26 cellular contexts compared by ENCODE assay signal in genomic region chr5:150300496-150301169, GRCh38. TPM values are rescaled to one million over a fixed set of nuclear protein-coding genes. Genes with fewer than 3 reads are reported as not detected.
A peak's percentile ranks its signal among the peaks of the same experiment; 100 is the strongest.
DNase-seq lines count a peak whose midpoint lies in the region; ATAC-seq and TF ChIP-seq lines count a peak whose summit lies in the region.
"Had no signal": no experiment of that assay in that cellular context is flagged by ENCODE, and none has a peak within 500 bp of the region (broad histone marks: within the 10 kb centered on the region; RNA-seq: fewer than 3 reads in every experiment).

No MANE protein-coding gene starts in this region.

- no peak overlapping the region for H3K4me3 Mint-ChIP-seq in stimulated activated memory B cell treated with anti-CD40 and anti-IgM and Interleukin-4, amounts not matched to agents 10 μg/mL and 1 μg/mL and 100 μg/mL, for 72 hours
- H3K4me3 Mint-ChIP-seq: activated naive CD8-positive, alpha-beta T cell treated with anti-CD3 and anti-CD28 coated beads, Interleukin-2, amount 50 U/mL, for 24 hours; activated T-helper 17 cell treated with anti-CD3 and anti-CD28 coated beads, Interleukin-2, amount 50 U/mL, for 72 hours; immature natural killer cell had no signal

- H3K79me2 ChIP-seq in osteoblast (ENCODE audit: insufficient read depth, low read length): no peaks in the 10 kb centered on the region

- TF ChIP-seq POLR2A in esophagus squamous epithelium (IDR thresholded peaks at IDR 0.05): no peak

- TF ChIP-seq CTCF in AG04449 (IDR thresholded peaks at IDR 0.05; ENCODE audit: insufficient read depth, low read length, missing control alignments) (no peak), esophagus squamous epithelium (IDR thresholded peaks at IDR 0.05) (no peak), osteoblast (IDR thresholded peaks at IDR 0.05; ENCODE audit: extremely low read depth, low read depth, low read length) (no peak), foreskin fibroblast (IDR thresholded peaks at IDR 0.05; ENCODE audit: low read depth, low read length) (no peak)

- CTCF ChIA-PET in AG04449 (lab: Yijun Ruan, JAX): interaction anchor here (0.6 to 2.1 kb wide), 6 partner anchors 8 to 82 kb away, joined by 3 to 5 read pairs (median 4); no protein-coding TSS in a partner anchor

- H3K9me3 Mint-ChIP-seq in stimulated activated memory B cell treated with anti-CD40 and anti-IgM and Interleukin-4, amounts not matched to agents 10 μg/mL and 1 μg/mL and 100 μg/mL, for 72 hours: no peaks in the 10 kb centered on the region
- H3K9me3 Mint-ChIP-seq: activated naive CD8-positive, alpha-beta T cell treated with anti-CD3 and anti-CD28 coated beads, Interleukin-2, amount 50 U/mL, for 24 hours; activated T-helper 17 cell treated with anti-CD3 and anti-CD28 coated beads, Interleukin-2, amount 50 U/mL, for 72 hours; CD4-positive, CD25-positive, alpha-beta regulatory T cell; naive thymus-derived CD4-positive, alpha-beta T cell had no signal

- POLR2A ChIA-PET in AG04449 (lab: Yijun Ruan, JAX): no interaction called here

- H3K27ac Mint-ChIP-seq in stimulated activated memory B cell treated with anti-CD40 and anti-IgM and Interleukin-4, amounts not matched to agents 10 μg/mL and 1 μg/mL and 100 μg/mL, for 72 hours: no peak overlapping the region
- H3K27ac Mint-ChIP-seq: activated naive CD8-positive, alpha-beta T cell treated with anti-CD3 and anti-CD28 coated beads, Interleukin-2, amount 50 U/mL, for 24 hours; activated T-helper 17 cell treated with anti-CD3 and anti-CD28 coated beads, Interleukin-2, amount 50 U/mL, for 72 hours; CD4-positive, CD25-positive, alpha-beta regulatory T cell; immature natural killer cell; naive thymus-derived CD4-positive, alpha-beta T cell; progenitor cell of endocrine pancreas had no signal

- H4K20me1 ChIP-seq in osteoblast (ENCODE audit: insufficient read depth, low read length): no peaks in the 10 kb centered on the region

- H2AFZ ChIP-seq in osteoblast (ENCODE audit: low read length): no peak overlapping the region
- H2AFZ ChIP-seq: GM23248 had no signal

- peaks cover 0 to 42% (median 0%) of the 10 kb centered on the region in 4 donors for H3K27me3 ChIP-seq in esophagus squamous epithelium
- no peaks in the 10 kb centered on the region for H3K27me3 ChIP-seq in osteoblast (ENCODE audit: insufficient read depth, low read length)

- WGBS in esophagus squamous epithelium, 2 donors: 72 to 88% methylated on average over 9 to 10 of the region's 13 CpGs

- peaks cover 53% of the 10 kb centered on the region for H3K27me3 Mint-ChIP-seq in stimulated activated memory B cell treated with anti-CD40 and anti-IgM and Interleukin-4, amounts not matched to agents 10 μg/mL and 1 μg/mL and 100 μg/mL, for 72 hours

- H3K27ac ChIP-seq in esophagus squamous epithelium (peak overlapping the region; percentile 71 to 85 (median 81)), osteoblast (ENCODE audit: low read depth, low read length) (peak overlapping the region; percentile 91)
- H3K27ac ChIP-seq: spleen had no signal

- H3K36me3 ChIP-seq in esophagus squamous epithelium (no peaks in the 10 kb centered on the region), osteoblast (ENCODE audit: insufficient read depth, low read length) (peaks cover 3% of the 10 kb centered on the region)
- H3K36me3 ChIP-seq: breast epithelium, spleen, suprapubic skin had no signal

- H3K9me3 ChIP-seq in esophagus squamous epithelium (no peaks in the 10 kb centered on the region), osteoblast (ENCODE audit: low read depth, low read length) (no peaks in the 10 kb centered on the region)
- H3K9me3 ChIP-seq: breast epithelium, spleen, suprapubic skin had no signal

- intact Hi-C loops in esophagus squamous epithelium (cut with DNase I): no loop called here

- peak overlapping the region; percentile 58 for H3K4me3 ChIP-seq in AG04449 (ENCODE audit: low read depth, low read length)
- no peak overlapping the region for H3K4me3 ChIP-seq in esophagus squamous epithelium
- H3K4me3 ChIP-seq in osteoblast (ENCODE audit: insufficient read depth, low read length): no peak overlapping the region
- H3K4me3 ChIP-seq in foreskin fibroblast (ENCODE audit: low read depth in 1 of 2, low read length in 2 of 2): no peak overlapping the region
- H3K4me3 ChIP-seq: breast epithelium, GM23248, spleen, suprapubic skin had no signal

- H3K4me2 ChIP-seq in osteoblast (ENCODE audit: insufficient read depth, low read length): peak overlapping the region; percentile 80

- H3K4me1 Mint-ChIP-seq in stimulated activated memory B cell treated with anti-CD40 and anti-IgM and Interleukin-4, amounts not matched to agents 10 μg/mL and 1 μg/mL and 100 μg/mL, for 72 hours: no peaks in the 10 kb centered on the region
- H3K4me1 Mint-ChIP-seq: activated naive CD8-positive, alpha-beta T cell treated with anti-CD3 and anti-CD28 coated beads, Interleukin-2, amount 50 U/mL, for 24 hours; activated T-helper 17 cell treated with anti-CD3 and anti-CD28 coated beads, Interleukin-2, amount 50 U/mL, for 72 hours had no signal

- no peaks in the 10 kb centered on the region for H3K36me3 Mint-ChIP-seq in stimulated activated memory B cell treated with anti-CD40 and anti-IgM and Interleukin-4, amounts not matched to agents 10 μg/mL and 1 μg/mL and 100 μg/mL, for 72 hours
- H3K36me3 Mint-ChIP-seq: CD4-positive, CD25-positive, alpha-beta regulatory T cell had no signal

- peaks cover 42 to 87% (median 61%) of the 10 kb centered on the region in 3 donors for H3K4me1 ChIP-seq in esophagus squamous epithelium
- peaks cover 35% of the 10 kb centered on the region for H3K4me1 ChIP-seq in osteoblast (ENCODE audit: insufficient read depth, low read length)
- H3K4me1 ChIP-seq: breast epithelium had no signal

- no peak for DNase-seq in AG04449 (ENCODE audit: low read depth, low spot score)
- DNase-seq in NCI-H82 (lab: John Stamatoyannopoulos, UW): peak; percentile 64
- no peak for DNase-seq in esophagus squamous epithelium (lab: John Stamatoyannopoulos, UW)
- no peak for DNase-seq in osteoblast (ENCODE audit: insufficient read length, low spot score, missing footprints)
- DNase-seq in foreskin fibroblast: no peak
- DNase-seq in cerebellar nuclear complex (lab: John Stamatoyannopoulos, UW): no peak
- DNase-seq: ACHN; activated naive CD8-positive, alpha-beta T cell treated with anti-CD3 and anti-CD28 coated beads, Interleukin-2, amount 50 U/mL, for 24 hours; CD4-positive, CD25-positive, alpha-beta regulatory T cell; DMS53; erythroblast; immature natural killer cell; naive thymus-derived CD4-positive, alpha-beta T cell; NCI-H1694 treated with DMSO at 0.1 percent for 48 hours; NCI-H226; spleen; T-helper 2 cell had no signal

- ATAC-seq in GM21447 (IDR thresholded peaks at IDR 0.05; ENCODE audit: unreplicated experiment): no peak
- ATAC-seq in stimulated activated memory B cell treated with anti-CD40 and anti-IgM and Interleukin-4, amounts not matched to agents 10 μg/mL and 1 μg/mL and 100 μg/mL, for 72 hours: no peak
- ATAC-seq: activated naive CD8-positive, alpha-beta T cell treated with anti-CD3 and anti-CD28 coated beads, Interleukin-2, amount 50 U/mL, for 24 hours; activated T-helper 17 cell treated with anti-CD3 and anti-CD28 coated beads, Interleukin-2, amount 50 U/mL, for 72 hours; naive thymus-derived CD4-positive, alpha-beta T cell had no signal

RNA-seq across cellular contexts. Expression of gene ARSI, which starts 2.1 kb away (rescaled TPM):
- total RNA-seq in esophagus squamous epithelium (1 to 10 TPM; 2.1 to 7.2 (median 5.1) TPM), osteoblast (4.7 and 6.5 TPM in 2 replicates)
- total RNA-seq: activated CD8-positive, alpha-beta memory T cell treated with anti-CD3 and anti-CD28 coated beads for 36 hours; activated T-helper 17 cell treated with anti-CD3 and anti-CD28 coated beads, Interleukin-2, amount 50 U/mL, for 72 hours; CD4-positive, CD25-positive, alpha-beta regulatory T cell; progenitor cell of endocrine pancreas had no signal

RNA-seq across cellular contexts. Expression of gene CAMK2A, which starts 11.1 kb away (rescaled TPM):
- total RNA-seq in esophagus squamous epithelium (under 1 TPM in 1 of 4 donors, not detected in 3; 0.04 TPM), osteoblast (0.36 and 0.88 TPM in 2 replicates)
- total RNA-seq: activated CD8-positive, alpha-beta memory T cell treated with anti-CD3 and anti-CD28 coated beads for 36 hours; activated T-helper 17 cell treated with anti-CD3 and anti-CD28 coated beads, Interleukin-2, amount 50 U/mL, for 72 hours; CD4-positive, CD25-positive, alpha-beta regulatory T cell; dermis microvascular lymphatic vessel endothelial cell; naive thymus-derived CD4-positive, alpha-beta T cell; progenitor cell of endocrine pancreas had no signal

RNA-seq across cellular contexts. Expression of gene TCOF1, which starts 56.9 kb away (rescaled TPM):
- total RNA-seq in esophagus squamous epithelium: 10 to 100 TPM; 18.2 to 41.4 (median 24.8) TPM
- total RNA-seq in osteoblast: 12.3 and 12.4 TPM in 2 replicates
